Comparison of ENCODE assay signal across 2 cellular contexts in the genomic region with DNA sequence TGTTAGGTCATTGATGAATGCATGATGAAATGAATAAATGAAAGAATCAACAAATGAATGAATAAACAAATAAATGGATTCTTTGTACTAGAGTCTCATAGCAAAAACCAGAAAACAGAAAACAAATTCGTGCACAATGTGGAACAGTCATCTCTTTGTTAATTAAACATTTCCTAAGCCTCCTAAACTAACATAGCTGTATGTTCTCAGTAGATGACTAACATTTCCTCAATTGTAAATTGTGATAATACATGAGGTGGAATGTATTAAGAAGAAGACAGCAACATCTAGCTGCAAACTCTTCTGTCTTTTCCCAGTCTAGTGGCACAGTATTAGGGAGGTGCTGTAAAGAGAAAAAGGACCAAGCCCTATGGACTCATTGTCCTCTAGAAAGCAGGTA.
TF ChIP-seq lines count a peak whose summit lies in the region.

No MANE protein-coding gene starts in this region.

TF ChIP-seq in A549, 52 proteins besides CTCF, POLR2A, EP300 and RAD21 (continued from another document):
- TF ChIP-seq, protein P1, sequence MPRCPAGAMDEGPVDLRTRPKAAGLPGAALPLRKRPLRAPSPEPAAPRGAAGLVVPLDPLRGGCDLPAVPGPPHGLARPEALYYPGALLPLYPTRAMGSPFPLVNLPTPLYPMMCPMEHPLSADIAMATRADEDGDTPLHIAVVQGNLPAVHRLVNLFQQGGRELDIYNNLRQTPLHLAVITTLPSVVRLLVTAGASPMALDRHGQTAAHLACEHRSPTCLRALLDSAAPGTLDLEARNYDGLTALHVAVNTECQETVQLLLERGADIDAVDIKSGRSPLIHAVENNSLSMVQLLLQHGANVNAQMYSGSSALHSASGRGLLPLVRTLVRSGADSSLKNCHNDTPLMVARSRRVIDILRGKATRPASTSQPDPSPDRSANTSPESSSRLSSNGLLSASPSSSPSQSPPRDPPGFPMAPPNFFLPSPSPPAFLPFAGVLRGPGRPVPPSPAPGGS (IDR thresholded peaks at IDR 0.05): no peak
- no peak for TF ChIP-seq TFCP2L1 (CRISPR knock-in tag; IDR thresholded peaks at IDR 0.05)

TF ChIP-seq in IMR-90, 13 proteins besides CTCF, POLR2A, EP300 and RAD21 (continued from another document):
- TF ChIP-seq, protein P2, sequence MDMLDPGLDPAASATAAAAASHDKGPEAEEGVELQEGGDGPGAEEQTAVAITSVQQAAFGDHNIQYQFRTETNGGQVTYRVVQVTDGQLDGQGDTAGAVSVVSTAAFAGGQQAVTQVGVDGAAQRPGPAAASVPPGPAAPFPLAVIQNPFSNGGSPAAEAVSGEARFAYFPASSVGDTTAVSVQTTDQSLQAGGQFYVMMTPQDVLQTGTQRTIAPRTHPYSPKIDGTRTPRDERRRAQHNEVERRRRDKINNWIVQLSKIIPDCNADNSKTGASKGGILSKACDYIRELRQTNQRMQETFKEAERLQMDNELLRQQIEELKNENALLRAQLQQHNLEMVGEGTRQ (IDR thresholded peaks at IDR 0.05; ENCODE audit: low read depth, low read length): no peak
- TF ChIP-seq SMC3 (IDR thresholded peaks at IDR 0.05; ENCODE audit: low read depth, low read length) (no peak), RCOR1 (IDR thresholded peaks at IDR 0.05; ENCODE audit: insufficient replicate concordance, low read length) (no peak), MAZ (IDR thresholded peaks at IDR 0.05; ENCODE audit: borderline replicate concordance, low read depth, low read length) (no peak)
TF ChIP-seq in IMR-90: peak in this region for 0.
